ENCODE assay signal across 1 cellular context in the genomic region with DNA sequence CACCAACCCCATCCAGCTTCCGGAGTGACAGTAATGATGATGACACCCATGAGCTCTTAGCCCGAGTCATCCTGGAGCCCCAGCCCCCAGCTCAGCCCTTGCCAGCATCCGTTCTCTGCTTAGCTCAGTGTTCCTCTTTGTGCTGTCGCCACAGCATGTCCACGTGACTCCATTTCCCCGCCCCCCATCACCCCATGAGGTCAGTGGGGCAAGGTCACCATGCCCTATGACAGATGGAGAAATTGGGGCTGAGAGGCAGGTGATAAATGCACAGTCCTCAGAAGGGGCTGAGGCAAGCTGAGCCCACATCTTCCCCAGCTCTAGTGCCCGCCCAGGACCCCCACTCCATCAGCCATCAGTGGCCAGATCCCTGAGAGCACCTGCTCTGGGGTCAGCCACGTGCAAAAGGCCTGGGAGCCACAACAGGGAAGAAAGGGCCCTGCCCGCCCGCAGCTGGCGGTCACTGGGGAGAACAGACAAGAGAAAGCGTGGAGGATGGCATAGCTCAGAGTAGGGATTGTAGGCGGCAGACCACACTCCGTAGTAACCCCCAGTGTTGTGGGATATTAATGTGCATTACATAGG.
A peak's percentile ranks its signal among the peaks of the same experiment; 100 is the strongest.
TF ChIP-seq lines count a peak whose summit lies in the region.

No MANE protein-coding gene starts in this region.

TF ChIP-seq in K562, 482 proteins besides CTCF, POLR2A, EP300 and RAD21 (continues in another document):
- TF ChIP-seq, protein P1, sequence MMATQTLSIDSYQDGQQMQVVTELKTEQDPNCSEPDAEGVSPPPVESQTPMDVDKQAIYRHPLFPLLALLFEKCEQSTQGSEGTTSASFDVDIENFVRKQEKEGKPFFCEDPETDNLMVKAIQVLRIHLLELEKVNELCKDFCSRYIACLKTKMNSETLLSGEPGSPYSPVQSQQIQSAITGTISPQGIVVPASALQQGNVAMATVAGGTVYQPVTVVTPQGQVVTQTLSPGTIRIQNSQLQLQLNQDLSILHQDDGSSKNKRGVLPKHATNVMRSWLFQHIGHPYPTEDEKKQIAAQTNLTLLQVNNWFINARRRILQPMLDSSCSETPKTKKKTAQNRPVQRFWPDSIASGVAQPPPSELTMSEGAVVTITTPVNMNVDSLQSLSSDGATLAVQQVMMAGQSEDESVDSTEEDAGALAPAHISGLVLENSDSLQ (IDR thresholded peaks at IDR 0.05): peak; percentile 31; the same call in 1 of the 2 replicates
- TF ChIP-seq ESRRA (IDR thresholded peaks at IDR 0.05; ENCODE audit: borderline replicate concordance, low read depth) (peak; percentile 94), PRPF4 (IDR thresholded peaks at IDR 0.05; ENCODE audit: insufficient read depth, low read depth, low read length, poor library complexity, severe bottlenecking) (no peak), IFI16 (CRISPR knock-in tag; IDR thresholded peaks at IDR 0.05) (no peak), MEIS2 (IDR thresholded peaks at IDR 0.05; ENCODE audit: partially characterized antibody) (peak; percentile 4), HMG20B (CRISPR knock-in tag; IDR thresholded peaks at IDR 0.05) (no peak), ETV1 (tag; conservative IDR thresholded peaks at IDR 0.05; ENCODE audit: low read depth) (peak; percentile 56), CEBPG (CRISPR knock-in tag; IDR thresholded peaks at IDR 0.05) (no peak), CEBPG (tag; conservative IDR thresholded peaks at IDR 0.05 in 1 of 2, IDR thresholded peaks at IDR 0.05 in 1 of 2) (no peak), BHLHE40 (IDR thresholded peaks at IDR 0.05; ENCODE audit: low read length) (peak; percentile 60), NR2C2 (CRISPR knock-in tag; IDR thresholded peaks at IDR 0.05) (no peak), NR2C2 (tag; IDR thresholded peaks at IDR 0.05) (peak; percentile 67), TRIM24 (IDR thresholded peaks at IDR 0.05) (0 out of 4 replicates have a peak, but pooled peaks of 1 of the 2 experiments have one; percentile 29), SPI1 (IDR thresholded peaks at IDR 0.05; ENCODE audit: borderline replicate concordance, low read depth, low read length) (peak; percentile 39; the same call in 1 of the 2 replicates), ZNF354B (CRISPR knock-in tag; IDR thresholded peaks at IDR 0.05) (no peak), ADNP (tag; IDR thresholded peaks at IDR 0.05) (no peak), TOE1 (IDR thresholded peaks at IDR 0.05; ENCODE audit: borderline replicate concordance) (peak; percentile 28; the same call in 1 of the 2 replicates), TOE1 (CRISPR knock-in tag; IDR thresholded peaks at IDR 0.05; ENCODE audit: borderline replicate concordance, low read depth) (no peak), GTF2E2 (tag; IDR thresholded peaks at IDR 0.05) (no peak), CTBP1 (IDR thresholded peaks at IDR 0.05; ENCODE audit: borderline replicate concordance) (peak; percentile 38; the same call in 1 of the 2 replicates)
- TF ChIP-seq, protein P2, sequence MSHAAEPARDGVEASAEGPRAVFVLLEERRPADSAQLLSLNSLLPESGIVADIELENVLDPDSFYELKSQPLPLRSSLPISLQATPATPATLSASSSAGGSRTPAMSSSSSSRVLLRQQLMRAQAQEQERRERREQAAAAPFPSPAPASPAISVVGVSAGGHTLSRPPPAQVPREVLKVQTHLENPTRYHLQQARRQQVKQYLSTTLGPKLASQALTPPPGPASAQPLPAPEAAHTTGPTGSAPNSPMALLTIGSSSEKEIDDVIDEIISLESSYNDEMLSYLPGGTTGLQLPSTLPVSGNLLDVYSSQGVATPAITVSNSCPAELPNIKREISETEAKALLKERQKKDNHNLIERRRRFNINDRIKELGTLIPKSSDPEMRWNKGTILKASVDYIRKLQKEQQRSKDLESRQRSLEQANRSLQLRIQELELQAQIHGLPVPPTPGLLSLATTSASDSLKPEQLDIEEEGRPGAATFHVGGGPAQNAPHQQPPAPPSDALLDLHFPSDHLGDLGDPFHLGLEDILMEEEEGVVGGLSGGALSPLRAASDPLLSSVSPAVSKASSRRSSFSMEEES (CRISPR knock-in tag; IDR thresholded peaks at IDR 0.05): 0 out of 2 replicates have a peak, but pooled peaks have one; percentile 10
- TF ChIP-seq, protein P3, sequence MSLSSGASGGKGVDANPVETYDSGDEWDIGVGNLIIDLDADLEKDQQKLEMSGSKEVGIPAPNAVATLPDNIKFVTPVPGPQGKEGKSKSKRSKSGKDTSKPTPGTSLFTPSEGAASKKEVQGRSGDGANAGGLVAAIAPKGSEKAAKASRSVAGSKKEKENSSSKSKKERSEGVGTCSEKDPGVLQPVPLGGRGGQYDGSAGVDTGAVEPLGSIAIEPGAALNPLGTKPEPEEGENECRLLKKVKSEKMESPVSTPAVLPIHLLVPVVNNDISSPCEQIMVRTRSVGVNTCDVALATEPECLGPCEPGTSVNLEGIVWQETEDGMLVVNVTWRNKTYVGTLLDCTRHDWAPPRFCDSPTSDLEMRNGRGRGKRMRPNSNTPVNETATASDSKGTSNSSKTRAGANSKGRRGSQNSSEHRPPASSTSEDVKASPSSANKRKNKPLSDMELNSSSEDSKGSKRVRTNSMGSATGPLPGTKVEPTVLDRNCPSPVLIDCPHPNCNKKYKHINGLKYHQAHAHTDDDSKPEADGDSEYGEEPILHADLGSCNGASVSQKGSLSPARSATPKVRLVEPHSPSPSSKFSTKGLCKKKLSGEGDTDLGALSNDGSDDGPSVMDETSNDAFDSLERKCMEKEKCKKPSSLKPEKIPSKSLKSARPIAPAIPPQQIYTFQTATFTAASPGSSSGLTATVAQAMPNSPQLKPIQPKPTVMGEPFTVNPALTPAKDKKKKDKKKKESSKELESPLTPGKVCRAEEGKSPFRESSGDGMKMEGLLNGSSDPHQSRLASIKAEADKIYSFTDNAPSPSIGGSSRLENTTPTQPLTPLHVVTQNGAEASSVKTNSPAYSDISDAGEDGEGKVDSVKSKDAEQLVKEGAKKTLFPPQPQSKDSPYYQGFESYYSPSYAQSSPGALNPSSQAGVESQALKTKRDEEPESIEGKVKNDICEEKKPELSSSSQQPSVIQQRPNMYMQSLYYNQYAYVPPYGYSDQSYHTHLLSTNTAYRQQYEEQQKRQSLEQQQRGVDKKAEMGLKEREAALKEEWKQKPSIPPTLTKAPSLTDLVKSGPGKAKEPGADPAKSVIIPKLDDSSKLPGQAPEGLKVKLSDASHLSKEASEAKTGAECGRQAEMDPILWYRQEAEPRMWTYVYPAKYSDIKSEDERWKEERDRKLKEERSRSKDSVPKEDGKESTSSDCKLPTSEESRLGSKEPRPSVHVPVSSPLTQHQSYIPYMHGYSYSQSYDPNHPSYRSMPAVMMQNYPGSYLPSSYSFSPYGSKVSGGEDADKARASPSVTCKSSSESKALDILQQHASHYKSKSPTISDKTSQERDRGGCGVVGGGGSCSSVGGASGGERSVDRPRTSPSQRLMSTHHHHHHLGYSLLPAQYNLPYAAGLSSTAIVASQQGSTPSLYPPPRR (CRISPR knock-in tag; IDR thresholded peaks at IDR 0.05; ENCODE audit: borderline replicate concordance): no peak
- TF ChIP-seq, protein P4, sequence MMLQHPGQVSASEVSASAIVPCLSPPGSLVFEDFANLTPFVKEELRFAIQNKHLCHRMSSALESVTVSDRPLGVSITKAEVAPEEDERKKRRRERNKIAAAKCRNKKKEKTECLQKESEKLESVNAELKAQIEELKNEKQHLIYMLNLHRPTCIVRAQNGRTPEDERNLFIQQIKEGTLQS (IDR thresholded peaks at IDR 0.05): peak; percentile 81
- TF ChIP-seq, protein P4 (CRISPR knock-in tag; conservative IDR thresholded peaks at IDR 0.05): no peak
- TF ChIP-seq, protein P5, sequence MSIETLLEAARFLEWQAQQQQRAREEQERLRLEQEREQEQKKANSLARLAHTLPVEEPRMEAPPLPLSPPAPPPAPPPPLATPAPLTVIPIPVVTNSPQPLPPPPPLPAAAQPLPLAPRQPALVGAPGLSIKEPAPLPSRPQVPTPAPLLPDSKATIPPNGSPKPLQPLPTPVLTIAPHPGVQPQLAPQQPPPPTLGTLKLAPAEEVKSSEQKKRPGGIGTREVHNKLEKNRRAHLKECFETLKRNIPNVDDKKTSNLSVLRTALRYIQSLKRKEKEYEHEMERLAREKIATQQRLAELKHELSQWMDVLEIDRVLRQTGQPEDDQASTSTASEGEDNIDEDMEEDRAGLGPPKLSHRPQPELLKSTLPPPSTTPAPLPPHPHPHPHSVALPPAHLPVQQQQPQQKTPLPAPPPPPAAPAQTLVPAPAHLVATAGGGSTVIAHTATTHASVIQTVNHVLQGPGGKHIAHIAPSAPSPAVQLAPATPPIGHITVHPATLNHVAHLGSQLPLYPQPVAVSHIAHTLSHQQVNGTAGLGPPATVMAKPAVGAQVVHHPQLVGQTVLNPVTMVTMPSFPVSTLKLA (conservative IDR thresholded peaks at IDR 0.05): peak in 1 of 2 experiments; percentile 38; a peak in 2 of 4 replicates
- TF ChIP-seq, protein P6, sequence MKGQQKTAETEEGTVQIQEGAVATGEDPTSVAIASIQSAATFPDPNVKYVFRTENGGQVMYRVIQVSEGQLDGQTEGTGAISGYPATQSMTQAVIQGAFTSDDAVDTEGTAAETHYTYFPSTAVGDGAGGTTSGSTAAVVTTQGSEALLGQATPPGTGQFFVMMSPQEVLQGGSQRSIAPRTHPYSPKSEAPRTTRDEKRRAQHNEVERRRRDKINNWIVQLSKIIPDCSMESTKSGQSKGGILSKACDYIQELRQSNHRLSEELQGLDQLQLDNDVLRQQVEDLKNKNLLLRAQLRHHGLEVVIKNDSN (CRISPR knock-in tag; IDR thresholded peaks at IDR 0.05): peak; percentile 87
- TF ChIP-seq, protein P7, sequence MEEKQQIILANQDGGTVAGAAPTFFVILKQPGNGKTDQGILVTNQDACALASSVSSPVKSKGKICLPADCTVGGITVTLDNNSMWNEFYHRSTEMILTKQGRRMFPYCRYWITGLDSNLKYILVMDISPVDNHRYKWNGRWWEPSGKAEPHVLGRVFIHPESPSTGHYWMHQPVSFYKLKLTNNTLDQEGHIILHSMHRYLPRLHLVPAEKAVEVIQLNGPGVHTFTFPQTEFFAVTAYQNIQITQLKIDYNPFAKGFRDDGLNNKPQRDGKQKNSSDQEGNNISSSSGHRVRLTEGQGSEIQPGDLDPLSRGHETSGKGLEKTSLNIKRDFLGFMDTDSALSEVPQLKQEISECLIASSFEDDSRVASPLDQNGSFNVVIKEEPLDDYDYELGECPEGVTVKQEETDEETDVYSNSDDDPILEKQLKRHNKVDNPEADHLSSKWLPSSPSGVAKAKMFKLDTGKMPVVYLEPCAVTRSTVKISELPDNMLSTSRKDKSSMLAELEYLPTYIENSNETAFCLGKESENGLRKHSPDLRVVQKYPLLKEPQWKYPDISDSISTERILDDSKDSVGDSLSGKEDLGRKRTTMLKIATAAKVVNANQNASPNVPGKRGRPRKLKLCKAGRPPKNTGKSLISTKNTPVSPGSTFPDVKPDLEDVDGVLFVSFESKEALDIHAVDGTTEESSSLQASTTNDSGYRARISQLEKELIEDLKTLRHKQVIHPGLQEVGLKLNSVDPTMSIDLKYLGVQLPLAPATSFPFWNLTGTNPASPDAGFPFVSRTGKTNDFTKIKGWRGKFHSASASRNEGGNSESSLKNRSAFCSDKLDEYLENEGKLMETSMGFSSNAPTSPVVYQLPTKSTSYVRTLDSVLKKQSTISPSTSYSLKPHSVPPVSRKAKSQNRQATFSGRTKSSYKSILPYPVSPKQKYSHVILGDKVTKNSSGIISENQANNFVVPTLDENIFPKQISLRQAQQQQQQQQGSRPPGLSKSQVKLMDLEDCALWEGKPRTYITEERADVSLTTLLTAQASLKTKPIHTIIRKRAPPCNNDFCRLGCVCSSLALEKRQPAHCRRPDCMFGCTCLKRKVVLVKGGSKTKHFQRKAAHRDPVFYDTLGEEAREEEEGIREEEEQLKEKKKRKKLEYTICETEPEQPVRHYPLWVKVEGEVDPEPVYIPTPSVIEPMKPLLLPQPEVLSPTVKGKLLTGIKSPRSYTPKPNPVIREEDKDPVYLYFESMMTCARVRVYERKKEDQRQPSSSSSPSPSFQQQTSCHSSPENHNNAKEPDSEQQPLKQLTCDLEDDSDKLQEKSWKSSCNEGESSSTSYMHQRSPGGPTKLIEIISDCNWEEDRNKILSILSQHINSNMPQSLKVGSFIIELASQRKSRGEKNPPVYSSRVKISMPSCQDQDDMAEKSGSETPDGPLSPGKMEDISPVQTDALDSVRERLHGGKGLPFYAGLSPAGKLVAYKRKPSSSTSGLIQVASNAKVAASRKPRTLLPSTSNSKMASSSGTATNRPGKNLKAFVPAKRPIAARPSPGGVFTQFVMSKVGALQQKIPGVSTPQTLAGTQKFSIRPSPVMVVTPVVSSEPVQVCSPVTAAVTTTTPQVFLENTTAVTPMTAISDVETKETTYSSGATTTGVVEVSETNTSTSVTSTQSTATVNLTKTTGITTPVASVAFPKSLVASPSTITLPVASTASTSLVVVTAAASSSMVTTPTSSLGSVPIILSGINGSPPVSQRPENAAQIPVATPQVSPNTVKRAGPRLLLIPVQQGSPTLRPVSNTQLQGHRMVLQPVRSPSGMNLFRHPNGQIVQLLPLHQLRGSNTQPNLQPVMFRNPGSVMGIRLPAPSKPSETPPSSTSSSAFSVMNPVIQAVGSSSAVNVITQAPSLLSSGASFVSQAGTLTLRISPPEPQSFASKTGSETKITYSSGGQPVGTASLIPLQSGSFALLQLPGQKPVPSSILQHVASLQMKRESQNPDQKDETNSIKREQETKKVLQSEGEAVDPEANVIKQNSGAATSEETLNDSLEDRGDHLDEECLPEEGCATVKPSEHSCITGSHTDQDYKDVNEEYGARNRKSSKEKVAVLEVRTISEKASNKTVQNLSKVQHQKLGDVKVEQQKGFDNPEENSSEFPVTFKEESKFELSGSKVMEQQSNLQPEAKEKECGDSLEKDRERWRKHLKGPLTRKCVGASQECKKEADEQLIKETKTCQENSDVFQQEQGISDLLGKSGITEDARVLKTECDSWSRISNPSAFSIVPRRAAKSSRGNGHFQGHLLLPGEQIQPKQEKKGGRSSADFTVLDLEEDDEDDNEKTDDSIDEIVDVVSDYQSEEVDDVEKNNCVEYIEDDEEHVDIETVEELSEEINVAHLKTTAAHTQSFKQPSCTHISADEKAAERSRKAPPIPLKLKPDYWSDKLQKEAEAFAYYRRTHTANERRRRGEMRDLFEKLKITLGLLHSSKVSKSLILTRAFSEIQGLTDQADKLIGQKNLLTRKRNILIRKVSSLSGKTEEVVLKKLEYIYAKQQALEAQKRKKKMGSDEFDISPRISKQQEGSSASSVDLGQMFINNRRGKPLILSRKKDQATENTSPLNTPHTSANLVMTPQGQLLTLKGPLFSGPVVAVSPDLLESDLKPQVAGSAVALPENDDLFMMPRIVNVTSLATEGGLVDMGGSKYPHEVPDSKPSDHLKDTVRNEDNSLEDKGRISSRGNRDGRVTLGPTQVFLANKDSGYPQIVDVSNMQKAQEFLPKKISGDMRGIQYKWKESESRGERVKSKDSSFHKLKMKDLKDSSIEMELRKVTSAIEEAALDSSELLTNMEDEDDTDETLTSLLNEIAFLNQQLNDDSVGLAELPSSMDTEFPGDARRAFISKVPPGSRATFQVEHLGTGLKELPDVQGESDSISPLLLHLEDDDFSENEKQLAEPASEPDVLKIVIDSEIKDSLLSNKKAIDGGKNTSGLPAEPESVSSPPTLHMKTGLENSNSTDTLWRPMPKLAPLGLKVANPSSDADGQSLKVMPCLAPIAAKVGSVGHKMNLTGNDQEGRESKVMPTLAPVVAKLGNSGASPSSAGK (IDR thresholded peaks at IDR 0.05): 0 out of 2 replicates have a peak, but pooled peaks have one; percentile 13
- TF ChIP-seq, protein P8, sequence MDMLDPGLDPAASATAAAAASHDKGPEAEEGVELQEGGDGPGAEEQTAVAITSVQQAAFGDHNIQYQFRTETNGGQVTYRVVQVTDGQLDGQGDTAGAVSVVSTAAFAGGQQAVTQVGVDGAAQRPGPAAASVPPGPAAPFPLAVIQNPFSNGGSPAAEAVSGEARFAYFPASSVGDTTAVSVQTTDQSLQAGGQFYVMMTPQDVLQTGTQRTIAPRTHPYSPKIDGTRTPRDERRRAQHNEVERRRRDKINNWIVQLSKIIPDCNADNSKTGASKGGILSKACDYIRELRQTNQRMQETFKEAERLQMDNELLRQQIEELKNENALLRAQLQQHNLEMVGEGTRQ (CRISPR knock-in tag; IDR thresholded peaks at IDR 0.05): peak; percentile 72
